In the genomic region with DNA sequence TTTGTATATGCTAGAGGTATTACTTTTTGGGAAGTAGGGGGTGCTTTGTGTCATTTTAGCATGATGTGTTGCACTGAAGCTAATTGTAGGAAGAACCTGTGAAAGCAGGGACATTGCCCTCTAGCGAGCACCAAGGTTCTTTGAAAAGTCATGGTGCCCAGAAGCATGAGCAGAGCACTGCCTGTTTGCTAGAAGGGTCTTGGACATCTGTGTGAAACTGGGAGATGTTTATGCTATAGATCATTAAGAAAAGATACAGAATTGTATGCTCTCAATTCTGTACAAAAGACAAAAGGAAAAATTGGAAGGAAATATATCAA, we compare ENCODE assay signal across 11 cellular contexts. TPM values are rescaled to one million over a fixed set of nuclear protein-coding genes. Genes with fewer than 3 reads are reported as not detected.
DNase-seq lines count a peak whose midpoint lies in the region; ATAC-seq and TF ChIP-seq lines count a peak whose summit lies in the region.
"Had no signal": no experiment of that assay in that cellular context is flagged by ENCODE, and none has a peak within 500 bp of the region (broad histone marks: within the 10 kb centered on the region; RNA-seq: fewer than 3 reads in every experiment).

No MANE protein-coding gene starts in this region.

- TF ChIP-seq POLR2A in heart left ventricle (IDR thresholded peaks at IDR 0.05) (no peak), upper lobe of left lung (IDR thresholded peaks at IDR 0.05) (no peak)

- no peaks in the 10 kb centered on the region for H3K36me3 Mint-ChIP-seq in activated B cell treated with CpG ODN at 0.5 μM for 24 hours (ENCODE audit: low read depth)

- no peak overlapping the region for H3K27ac Mint-ChIP-seq in activated B cell treated with CpG ODN at 0.5 μM for 24 hours

- POLR2A ChIA-PET in activated B cell treated with CpG ODN at 0.5 μM for 24 hours (lab: Charles Lee): no interaction called here

- no peak for DNase-seq in left ventricle myocardium inferior
- no peak for DNase-seq in heart left ventricle
- no peak for DNase-seq in activated B cell treated with CpG ODN at 0.5 μM for 24 hours
- no peak for DNase-seq in hypothalamus (lab: John Stamatoyannopoulos, UW)
- no peak for DNase-seq in MG63
- no peak for DNase-seq in iPS-NIHi11 (ENCODE audit: low spot score)
- no peak for DNase-seq in upper lobe of left lung
- DNase-seq: NCI-H774 had no signal

- intact Hi-C loops in left ventricle myocardium inferior (cut with micrococcal nuclease): no loop called here
- intact Hi-C loops in heart left ventricle (cut with DNase I): no loop called here
- intact Hi-C loops in activated B cell treated with CpG ODN at 0.5 μM for 24 hours (cut with micrococcal nuclease): no loop called here

- H3K27me3 Mint-ChIP-seq in activated B cell treated with CpG ODN at 0.5 μM for 24 hours: no peaks in the 10 kb centered on the region

- TF ChIP-seq CTCF in left ventricle myocardium inferior (IDR thresholded peaks at IDR 0.05; ENCODE audit: borderline replicate concordance) (peak; percentile 22), heart left ventricle (IDR thresholded peaks at IDR 0.05) (peak in 4 of 12 donors; percentile 7 to 24 (median 18)), activated B cell treated with CpG ODN at 0.5 μM for 24 hours (IDR thresholded peaks at IDR 0.05) (no peak), upper lobe of left lung (IDR thresholded peaks at IDR 0.05) (no peak)

- CTCF ChIA-PET in activated B cell treated with CpG ODN at 0.5 μM for 24 hours (lab: Charles Lee): interaction anchor here (0.5 to 3.2 kb wide), 6 partner anchors 15 to 311 kb away, joined by 3 to 16 read pairs (median 6); a partner anchor contains a TSS

- H3K36me3 ChIP-seq in left ventricle myocardium inferior (no peaks in the 10 kb centered on the region), heart left ventricle (no peaks in the 10 kb centered on the region), MG63 (no peaks in the 10 kb centered on the region), upper lobe of left lung (no peaks in the 10 kb centered on the region)

- no peaks in the 10 kb centered on the region for H3K27me3 ChIP-seq in left ventricle myocardium inferior (ENCODE audit: low read depth)
- H3K27me3 ChIP-seq in heart left ventricle: peaks cover 0 to 39% (median 0%) of the 10 kb centered on the region in 9 donors
- no peaks in the 10 kb centered on the region for H3K27me3 ChIP-seq in MG63
- no peaks in the 10 kb centered on the region for H3K27me3 ChIP-seq in upper lobe of left lung

- H3K4me1 ChIP-seq in left ventricle myocardium inferior (no peaks in the 10 kb centered on the region), heart left ventricle (no peaks in the 10 kb centered on the region), upper lobe of left lung (no peaks in the 10 kb centered on the region)

- H3K4me3 Mint-ChIP-seq in activated B cell treated with CpG ODN at 0.5 μM for 24 hours: no peak overlapping the region

- 54 to 73% (median 65%) methylated on average over 1 of the region's 1 CpG for WGBS in heart left ventricle, 4 donors
- WGBS in upper lobe of left lung, 2 donors: 50 to 65% methylated on average over 1 of the region's 1 CpG

- H3K4me3 ChIP-seq in left ventricle myocardium inferior (no peak overlapping the region), heart left ventricle (no peak overlapping the region), MG63 (no peak overlapping the region), upper lobe of left lung (no peak overlapping the region)

- H3K4me1 Mint-ChIP-seq in activated B cell treated with CpG ODN at 0.5 μM for 24 hours: peaks cover 13% of the 10 kb centered on the region

- H3K9me3 ChIP-seq in left ventricle myocardium inferior (replicated peaks) (no peaks in the 10 kb centered on the region), heart left ventricle (no peaks in the 10 kb centered on the region), MG63 (no peaks in the 10 kb centered on the region), upper lobe of left lung (no peaks in the 10 kb centered on the region)

- ATAC-seq in heart left ventricle (no peak), HG02884 (IDR thresholded peaks at IDR 0.05; ENCODE audit: unreplicated experiment) (peak; percentile 54), activated B cell treated with CpG ODN at 0.5 μM for 24 hours (ENCODE audit: low read depth) (peak; percentile 51), upper lobe of left lung (ENCODE audit: low FRiP score in 2 of 2) (no peak)

- H3K27ac ChIP-seq in left ventricle myocardium inferior (replicated peaks): no peak overlapping the region
- no peak overlapping the region for H3K27ac ChIP-seq in heart left ventricle
- H3K27ac ChIP-seq in upper lobe of left lung: no peak overlapping the region

- no peak for TF ChIP-seq EP300 in upper lobe of left lung (IDR thresholded peaks at IDR 0.05)

- H3K9me3 Mint-ChIP-seq in activated B cell treated with CpG ODN at 0.5 μM for 24 hours: no peaks in the 10 kb centered on the region

RNA-seq across cellular contexts. Expression of a gene that starts 14.7 kb away (rescaled TPM):
- total RNA-seq in left ventricle myocardium inferior (0.30 TPM), heart left ventricle (under 1 TPM; 0.16 to 0.58 (median 0.29) TPM), activated B cell treated with CpG ODN at 0.5 μM for 24 hours (0.16 and 0.37 TPM in 2 replicates), upper lobe of left lung (under 1 TPM in 3 of 6 donors, not detected in 3; 0.20 to 0.43 (median 0.39) TPM)
- under 1 TPM in 1 of 2 donors, not detected in 1; 0.18 TPM for polyA plus RNA-seq in heart left ventricle
- 0.10 and 0.20 TPM in 2 replicates for total RNA-seq in MG63 (2014; rRNA removed; shearing (Covaris generic); ENCODE audit: low replicate concordance)
- polyA plus RNA-seq: neural cell had no signal

RNA-seq across cellular contexts. Expression of a gene that starts 29.2 kb away (rescaled TPM):
- total RNA-seq in left ventricle myocardium inferior: not detected
- total RNA-seq in heart left ventricle: under 1 TPM in 1 of 9 donors, not detected in 8; 0.19 TPM
- under 1 TPM; 0.14 to 0.15 TPM for polyA plus RNA-seq in heart left ventricle
- total RNA-seq in activated B cell treated with CpG ODN at 0.5 μM for 24 hours: not detected in 2 replicates
- not detected in 2 replicates for total RNA-seq in MG63 (2014; rRNA removed; shearing (Covaris generic); ENCODE audit: low replicate concordance)
- not detected for total RNA-seq in upper lobe of left lung
- total RNA-seq: activated CD8-positive, alpha-beta memory T cell treated with anti-CD3 and anti-CD28 coated beads for 36 hours had no signal

Comparison
In these comparisons a context has a peak if more than half of its experiments do, and no peak if none do; other contexts are left out.
1. ATAC-seq: peak in HG02884 (single experiment) and activated B cell treated with CpG ODN at 0.5 μM for 24 hours (single experiment); none in heart left ventricle (0 of 4) and upper lobe of left lung (0 of 2).